Comparison of ENCODE assay signal across 34 cellular contexts in the genomic region with DNA sequence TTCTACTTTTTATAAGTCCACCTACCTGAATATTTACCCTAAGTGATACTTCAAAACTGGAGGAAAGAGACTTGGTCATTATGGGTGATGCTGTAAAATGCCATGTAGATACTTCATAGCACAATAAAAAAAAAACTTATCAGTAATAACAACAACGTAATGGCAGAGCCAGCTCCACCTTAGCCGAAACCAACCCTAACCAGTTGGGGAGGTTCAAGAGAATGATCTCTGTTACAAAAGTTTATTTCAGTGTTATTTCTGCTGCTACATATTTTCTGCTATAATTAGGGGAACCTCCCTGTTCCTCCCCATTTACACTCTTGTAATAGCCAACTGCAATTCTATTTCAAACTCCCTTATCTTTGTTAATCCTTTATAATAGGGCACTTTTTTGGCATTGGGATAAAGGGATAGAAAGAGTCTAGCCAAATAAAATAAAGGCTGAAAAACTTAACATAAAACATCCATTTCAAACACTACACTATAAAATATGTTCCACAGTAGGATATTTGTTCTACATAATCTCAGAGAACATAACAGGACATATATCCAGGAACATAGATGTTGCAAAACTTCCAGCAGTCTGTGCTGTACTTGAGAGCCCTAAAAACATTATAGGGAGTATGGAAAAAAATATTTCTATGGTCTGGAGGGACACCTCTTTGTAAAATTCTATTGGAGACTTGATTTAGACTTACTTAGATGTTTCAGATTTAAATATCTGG.
"Had no signal": no experiment of that assay in that cellular context is flagged by ENCODE, and none has a peak within 500 bp of the region (broad histone marks: within the 10 kb centered on the region; RNA-seq: fewer than 3 reads in every experiment).

No MANE protein-coding gene starts in this region.

- H3K27me3 Mint-ChIP-seq: activated CD4-positive, alpha-beta memory T cell treated with anti-CD3 and anti-CD28 coated beads for 36 hours; activated CD4-positive, alpha-beta T cell treated with anti-CD3 and anti-CD28 coated beads for 36 hours; activated CD4-positive, alpha-beta T cell treated with anti-CD3 and anti-CD28 coated beads, Interleukin-2, amount 10 ng/mL, durations not matched to agents 24 days and 14 days; activated CD8-positive, alpha-beta memory T cell treated with anti-CD3 and anti-CD28 coated beads, Interleukin-2, amount 10 ng/mL, durations not matched to agents 7 days and 5 days; activated naive CD4-positive, alpha-beta T cell treated with anti-CD3 and anti-CD28 coated beads, Interleukin-2, amount 50 U/mL, for 24 hours; activated naive CD8-positive, alpha-beta T cell treated with anti-CD3 and anti-CD28 coated beads for 36 hours; activated naive CD8-positive, alpha-beta T cell treated with anti-CD3 and anti-CD28 coated beads, Interleukin-2, amount 50 U/mL, for 24 hours; brain; effector memory CD8-positive, alpha-beta T cell had no signal

- H3K4me1 Mint-ChIP-seq: activated CD4-positive, alpha-beta T cell treated with anti-CD3 and anti-CD28 coated beads for 36 hours; activated CD4-positive, alpha-beta T cell treated with anti-CD3 and anti-CD28 coated beads, Interleukin-2, amount 10 ng/mL, durations not matched to agents 24 days and 14 days; activated CD8-positive, alpha-beta memory T cell treated with anti-CD3 and anti-CD28 coated beads, Interleukin-2, amount 10 ng/mL, durations not matched to agents 7 days and 5 days; activated naive CD4-positive, alpha-beta T cell treated with anti-CD3 and anti-CD28 coated beads, Interleukin-2, amount 50 U/mL, for 24 hours; activated naive CD8-positive, alpha-beta T cell treated with anti-CD3 and anti-CD28 coated beads for 36 hours; activated naive CD8-positive, alpha-beta T cell treated with anti-CD3 and anti-CD28 coated beads, Interleukin-2, amount 50 U/mL, for 24 hours; brain had no signal

- H3K9me3 Mint-ChIP-seq: activated CD4-positive, alpha-beta memory T cell treated with anti-CD3 and anti-CD28 coated beads for 36 hours; activated CD4-positive, alpha-beta T cell treated with anti-CD3 and anti-CD28 coated beads, Interleukin-2, amount 10 ng/mL, durations not matched to agents 24 days and 14 days; activated naive CD4-positive, alpha-beta T cell treated with anti-CD3 and anti-CD28 coated beads for 36 hours; activated naive CD4-positive, alpha-beta T cell treated with anti-CD3 and anti-CD28 coated beads, Interleukin-2, amount 50 U/mL, for 24 hours; activated naive CD8-positive, alpha-beta T cell treated with anti-CD3 and anti-CD28 coated beads for 36 hours; activated naive CD8-positive, alpha-beta T cell treated with anti-CD3 and anti-CD28 coated beads, Interleukin-2, amount 50 U/mL, for 24 hours; activated T-helper 1 cell treated with anti-CD3 and anti-CD28 coated beads, Interleukin-12 subunit alpha, Interleukin-12 subunit beta, Interleukin-2, Interleukin-4 antibody, amounts not matched to agents 30 ng/mL and 10 ng/mL and 1 ng/mL, durations not matched to agents 14 hours and 24 hours and 36 hours; activated T-helper 2 cell treated with anti-CD3 and anti-CD28 coated beads, Interferon-gamma antibody, Interleukin-2, Interleukin-4, amounts not matched to agents 10 μg/mL and 5 μg/mL and 100 μg/mL, durations not matched to agents 14 hours and 24 hours and 36 hours; effector memory CD8-positive, alpha-beta T cell had no signal

- H3K4me3 Mint-ChIP-seq: activated CD4-positive, alpha-beta memory T cell treated with anti-CD3 and anti-CD28 coated beads for 36 hours; activated CD4-positive, alpha-beta T cell treated with anti-CD3 and anti-CD28 coated beads for 36 hours; activated CD4-positive, alpha-beta T cell treated with anti-CD3 and anti-CD28 coated beads, Interleukin-2, amount 10 ng/mL, durations not matched to agents 24 days and 14 days; activated CD8-positive, alpha-beta memory T cell treated with anti-CD3 and anti-CD28 coated beads, Interleukin-2, amount 10 ng/mL, durations not matched to agents 7 days and 5 days; activated CD8-positive, alpha-beta T cell treated with anti-CD3 and anti-CD28 coated beads, Interleukin-2, amount 10 ng/mL, durations not matched to agents 7 days and 5 days; activated naive CD4-positive, alpha-beta T cell treated with anti-CD3 and anti-CD28 coated beads for 36 hours; activated naive CD4-positive, alpha-beta T cell treated with anti-CD3 and anti-CD28 coated beads, Interleukin-2, amount 50 U/mL, for 24 hours; activated naive CD8-positive, alpha-beta T cell treated with anti-CD3 and anti-CD28 coated beads for 36 hours; activated naive CD8-positive, alpha-beta T cell treated with anti-CD3 and anti-CD28 coated beads, Interleukin-2, amount 50 U/mL, for 24 hours; activated T-helper 1 cell treated with anti-CD3 and anti-CD28 coated beads, Interleukin-12 subunit alpha, Interleukin-12 subunit beta, Interleukin-2, Interleukin-4 antibody, amounts not matched to agents 30 ng/mL and 10 ng/mL and 1 ng/mL, durations not matched to agents 14 hours and 24 hours and 36 hours; brain; effector memory CD8-positive, alpha-beta T cell had no signal

- ATAC-seq: activated CD4-positive, alpha-beta T cell treated with anti-CD3 and anti-CD28 coated beads for 36 hours; activated CD8-positive, alpha-beta memory T cell treated with anti-CD3 and anti-CD28 coated beads, Interleukin-2, amount 10 ng/mL, durations not matched to agents 7 days and 5 days; activated CD8-positive, alpha-beta T cell treated with anti-CD3 and anti-CD28 coated beads, Interleukin-2, amount 10 ng/mL, durations not matched to agents 7 days and 5 days; activated naive CD8-positive, alpha-beta T cell treated with anti-CD3 and anti-CD28 coated beads, Interleukin-2, amount 50 U/mL, for 24 hours; effector memory CD8-positive, alpha-beta T cell had no signal

- H3K9me3 ChIP-seq: adrenal gland, breast epithelium, esophagus muscularis mucosa had no signal

- H3K27ac Mint-ChIP-seq: activated CD4-positive, alpha-beta memory T cell treated with anti-CD3 and anti-CD28 coated beads for 36 hours; activated CD4-positive, alpha-beta T cell treated with anti-CD3 and anti-CD28 coated beads for 36 hours; activated CD4-positive, alpha-beta T cell treated with anti-CD3 and anti-CD28 coated beads, Interleukin-2, amount 10 ng/mL, durations not matched to agents 24 days and 14 days; activated CD8-positive, alpha-beta memory T cell treated with anti-CD3 and anti-CD28 coated beads, Interleukin-2, amount 10 ng/mL, durations not matched to agents 7 days and 5 days; activated CD8-positive, alpha-beta T cell treated with anti-CD3 and anti-CD28 coated beads, Interleukin-2, amount 10 ng/mL, durations not matched to agents 7 days and 5 days; activated naive CD4-positive, alpha-beta T cell treated with anti-CD3 and anti-CD28 coated beads for 36 hours; activated naive CD4-positive, alpha-beta T cell treated with anti-CD3 and anti-CD28 coated beads, Interleukin-2, amount 50 U/mL, for 24 hours; activated naive CD8-positive, alpha-beta T cell treated with anti-CD3 and anti-CD28 coated beads for 36 hours; activated naive CD8-positive, alpha-beta T cell treated with anti-CD3 and anti-CD28 coated beads, Interleukin-2, amount 50 U/mL, for 24 hours; activated T-helper 1 cell treated with anti-CD3 and anti-CD28 coated beads, Interleukin-12 subunit alpha, Interleukin-12 subunit beta, Interleukin-2, Interleukin-4 antibody, amounts not matched to agents 30 ng/mL and 10 ng/mL and 1 ng/mL, durations not matched to agents 14 hours and 24 hours and 36 hours; activated T-helper 2 cell treated with anti-CD3 and anti-CD28 coated beads, Interferon-gamma antibody, Interleukin-2, Interleukin-4, amounts not matched to agents 10 μg/mL and 5 μg/mL and 100 μg/mL, durations not matched to agents 14 hours and 24 hours and 36 hours; brain; effector memory CD8-positive, alpha-beta T cell had no signal

- FAIRE-seq: endothelial cell of umbilical vein had no signal

- DNase-seq: activated CD4-positive, alpha-beta memory T cell treated with anti-CD3 and anti-CD28 coated beads for 36 hours; activated CD4-positive, alpha-beta T cell treated with anti-CD3 and anti-CD28 coated beads for 36 hours; activated CD4-positive, alpha-beta T cell treated with anti-CD3 and anti-CD28 coated beads, Interleukin-2, amount 10 ng/mL, durations not matched to agents 24 days and 14 days; activated CD4-positive, CD25-positive, alpha-beta regulatory T cell; activated CD4-positive, CD25-positive, alpha-beta regulatory T cell treated with anti-CD3 and anti-CD28 coated beads, Interleukin-2, amount 50 U/mL, for 72 hours; activated CD8-positive, alpha-beta memory T cell treated with anti-CD3 and anti-CD28 coated beads, Interleukin-2, amount 10 ng/mL, durations not matched to agents 7 days and 5 days; activated CD8-positive, alpha-beta memory T cell treated with anti-CD3 and anti-CD28 coated beads, Interleukin-2, amount 50 U/mL, for 4 hours; activated CD8-positive, alpha-beta T cell treated with anti-CD3 and anti-CD28 coated beads, Interleukin-2, amount 10 ng/mL, durations not matched to agents 7 days and 5 days; activated effector memory CD4-positive, alpha-beta T cell treated with anti-CD3 and anti-CD28 coated beads, Interleukin-2, amount 50 U/mL, for 16 hours; activated naive CD4-positive, alpha-beta T cell treated with anti-CD3 and anti-CD28 coated beads for 36 hours; activated naive CD8-positive, alpha-beta T cell treated with anti-CD3 and anti-CD28 coated beads for 36 hours; activated naive CD8-positive, alpha-beta T cell treated with anti-CD3 and anti-CD28 coated beads, Interleukin-2, amount 50 U/mL, for 24 hours; activated T-cell treated with anti-CD3 and anti-CD28 coated beads, Interleukin-2, amount 50 U/mL, for 1 hour; activated T-cell treated with anti-CD3 and anti-CD28 coated beads, Interleukin-2, amount 50 U/mL, for 48 hours; adrenal gland; amygdala; aorta; central memory CD4-positive, alpha-beta T cell; cerebellar nuclear complex; cortex of kidney; dermis blood vessel endothelial cell; effector CD4-positive, alpha-beta T cell; effector memory CD8-positive, alpha-beta T cell; foreskin melanocyte; head of caudate nucleus; T-helper 2 cell had no signal

- H3K27ac ChIP-seq: adrenal gland, breast epithelium, cardiac muscle cell, esophagus muscularis mucosa had no signal

- H3K4me1 ChIP-seq: adrenal gland, breast epithelium, esophagus muscularis mucosa had no signal

- H3K36me3 Mint-ChIP-seq: activated CD4-positive, alpha-beta memory T cell treated with anti-CD3 and anti-CD28 coated beads for 36 hours; activated CD8-positive, alpha-beta memory T cell treated with anti-CD3 and anti-CD28 coated beads, Interleukin-2, amount 10 ng/mL, durations not matched to agents 7 days and 5 days; activated naive CD4-positive, alpha-beta T cell treated with anti-CD3 and anti-CD28 coated beads, Interleukin-2, amount 50 U/mL, for 24 hours; activated naive CD8-positive, alpha-beta T cell treated with anti-CD3 and anti-CD28 coated beads for 36 hours; brain had no signal

- H3K4me3 ChIP-seq: adrenal gland, breast epithelium, cardiac muscle cell, esophagus muscularis mucosa had no signal

- H3K36me3 ChIP-seq: adrenal gland, breast epithelium, cardiac muscle cell, esophagus muscularis mucosa had no signal

- H3K27me3 ChIP-seq: adrenal gland, cardiac muscle cell had no signal
